In genomic region chr18:48792141-48792540, GRCh38 we compare ENCODE assay signal across 22 cellular contexts.
DNase-seq lines count a peak whose midpoint lies in the region; ATAC-seq and TF ChIP-seq lines count a peak whose summit lies in the region.
"Had no signal": no experiment of that assay in that cellular context is flagged by ENCODE, and none has a peak within 500 bp of the region (broad histone marks: within the 10 kb centered on the region; RNA-seq: fewer than 3 reads in every experiment).

No MANE protein-coding gene starts in this region.

- H3K27me3 Mint-ChIP-seq in chondrocyte (ENCODE audit: low read depth), result no peaks in the 10 kb centered on the region
- no peaks in the 10 kb centered on the region for H3K27me3 Mint-ChIP-seq in stimulated activated naive B cell treated with anti-CD40 and anti-IgM and Interleukin-4, amounts not matched to agents 10 μg/mL and 1 μg/mL and 100 μg/mL, for 72 hours
- H3K27me3 Mint-ChIP-seq: activated B cell treated with CpG ODN at 0.5 μM for 24 hours; activated naive CD8-positive, alpha-beta T cell; memory B cell; type B pancreatic cell had no signal

- H3K4me3 Mint-ChIP-seq in chondrocyte (ENCODE audit: unreplicated experiment), result no peak overlapping the region
- H3K4me3 Mint-ChIP-seq in stimulated activated naive B cell treated with anti-CD40 and anti-IgM and Interleukin-4, amounts not matched to agents 10 μg/mL and 1 μg/mL and 100 μg/mL, for 72 hours, result no peak overlapping the region
- H3K4me3 Mint-ChIP-seq: activated B cell treated with CpG ODN at 0.5 μM for 24 hours; activated naive CD8-positive, alpha-beta T cell; memory B cell; T-cell had no signal

- H3K4me3 ChIP-seq in RWPE2 (ENCODE audit: severe bottlenecking) (no peak overlapping the region), lower lobe of right lung (no peak overlapping the region)
- H3K4me3 ChIP-seq: prostate gland, stomach had no signal

- H3K27ac ChIP-seq in RWPE2 (ENCODE audit: poor library complexity, severe bottlenecking) (no peak overlapping the region), lower lobe of right lung (no peak overlapping the region)
- H3K27ac ChIP-seq: C4-2B, prostate gland had no signal

- H3K36me3 Mint-ChIP-seq in chondrocyte (ENCODE audit: low read depth), result peaks cover 26% of the 10 kb centered on the region
- peaks cover 3 to 33% of the 10 kb centered on the region in 2 donors for H3K36me3 Mint-ChIP-seq in stimulated activated naive B cell treated with anti-CD40 and anti-IgM and Interleukin-4, amounts not matched to agents 10 μg/mL and 1 μg/mL and 100 μg/mL, for 72 hours
- H3K36me3 Mint-ChIP-seq: activated naive CD8-positive, alpha-beta T cell; memory B cell; T-cell had no signal

- no peaks in the 10 kb centered on the region for H3K4me1 ChIP-seq in RWPE2 (ENCODE audit: insufficient read depth, poor library complexity, severe bottlenecking)
- H3K4me1 ChIP-seq in lower lobe of right lung, result peaks cover 27% of the 10 kb centered on the region
- H3K4me1 ChIP-seq: prostate gland had no signal

- DNase-seq in RWPE2 (ENCODE audit: low spot score) (peak; percentile 37), chondrocyte (ENCODE audit: low spot score) (peak; percentile 42), lower lobe of right lung (peak; percentile 14), NCI-H146 treated with DMSO at 0.1 percent for 48 hours (lab: John Stamatoyannopoulos, UW; ENCODE audit: unreplicated experiment) (no peak), DMS153 treated with DMSO at 0.1 percent for 48 hours (lab: John Stamatoyannopoulos, UW; ENCODE audit: unreplicated experiment) (no peak)
- no peak for DNase-seq in stimulated activated naive B cell treated with anti-CD40 and anti-IgM and Interleukin-4, amounts not matched to agents 10 μg/mL and 1 μg/mL and 100 μg/mL, for 72 hours
- DNase-seq: Calu3, HCEC 1CT, kidney glomerular epithelial cell, NCI-H1092 treated with DMSO at 0.1 percent for 48 hours, NCI-H2029 treated with DMSO at 0.1 percent for 48 hours, NCI-H2227 treated with DMSO at 0.1 percent for 48 hours, stomach, T-cell had no signal

- H3K9me3 ChIP-seq in RWPE2 (ENCODE audit: severe bottlenecking) (no peaks in the 10 kb centered on the region), lower lobe of right lung (no peaks in the 10 kb centered on the region)
- H3K9me3 ChIP-seq: prostate gland, stomach had no signal

- peaks cover 73% of the 10 kb centered on the region for H3K4me1 Mint-ChIP-seq in chondrocyte (ENCODE audit: low read depth)
- peaks cover 36 to 51% of the 10 kb centered on the region in 2 donors for H3K4me1 Mint-ChIP-seq in stimulated activated naive B cell treated with anti-CD40 and anti-IgM and Interleukin-4, amounts not matched to agents 10 μg/mL and 1 μg/mL and 100 μg/mL, for 72 hours

- intact Hi-C loops in lower lobe of right lung (cut with DNase I), result no loop called here

- H3K27me3 ChIP-seq in RWPE2 (ENCODE audit: insufficient read depth, poor library complexity, severe bottlenecking) (no peaks in the 10 kb centered on the region), lower lobe of right lung (ENCODE audit: low read depth) (no peaks in the 10 kb centered on the region)
- H3K27me3 ChIP-seq: stomach had no signal

- peak overlapping the region; percentile 81 for H3K27ac Mint-ChIP-seq in chondrocyte (ENCODE audit: unreplicated experiment)
- peak overlapping the region; percentile 73 for H3K27ac Mint-ChIP-seq in stimulated activated naive B cell treated with anti-CD40 and anti-IgM and Interleukin-4, amounts not matched to agents 10 μg/mL and 1 μg/mL and 100 μg/mL, for 72 hours
- H3K27ac Mint-ChIP-seq: activated B cell treated with CpG ODN at 0.5 μM for 24 hours; activated naive CD8-positive, alpha-beta T cell; memory B cell; T-cell had no signal

- no peak for ATAC-seq in RWPE2 (ENCODE audit: low read depth)
- ATAC-seq in lower lobe of right lung, result no peak
- no peak for ATAC-seq in stimulated activated naive B cell treated with anti-CD40 and anti-IgM and Interleukin-4, amounts not matched to agents 10 μg/mL and 1 μg/mL and 100 μg/mL, for 72 hours (replicated peaks)
- no peak for ATAC-seq in HG03565 (IDR thresholded peaks at IDR 0.05; ENCODE audit: unreplicated experiment)
- ATAC-seq: T-cell had no signal

- H3K9me3 Mint-ChIP-seq in chondrocyte (ENCODE audit: low read depth), result no peaks in the 10 kb centered on the region
- no peaks in the 10 kb centered on the region for H3K9me3 Mint-ChIP-seq in stimulated activated naive B cell treated with anti-CD40 and anti-IgM and Interleukin-4, amounts not matched to agents 10 μg/mL and 1 μg/mL and 100 μg/mL, for 72 hours
- H3K9me3 Mint-ChIP-seq: activated B cell treated with CpG ODN at 0.5 μM for 24 hours; activated T-helper 2 cell treated with anti-CD3 and anti-CD28 coated beads, Interferon-gamma antibody, Interleukin-2, Interleukin-4, amounts not matched to agents 10 μg/mL and 5 μg/mL and 100 μg/mL, durations not matched to agents 14 hours and 24 hours and 36 hours; memory B cell; T-cell; type B pancreatic cell had no signal

- H3K36me3 ChIP-seq in RWPE2 (ENCODE audit: low read depth) (no peaks in the 10 kb centered on the region; the same call in 1 of the 2 replicates), lower lobe of right lung (peaks cover 4% of the 10 kb centered on the region)
- H3K36me3 ChIP-seq: prostate gland had no signal

- TF ChIP-seq CTCF in RWPE2 (IDR thresholded peaks at IDR 0.05; ENCODE audit: poor library complexity, severe bottlenecking) (no peak), chondrocyte (IDR thresholded peaks at IDR 0.05) (no peak), lower lobe of right lung (IDR thresholded peaks at IDR 0.05) (no peak)

Comparison
In these comparisons a context has a peak if more than half of its experiments do, and no peak if none do; other contexts are left out.
1. DNase-seq: peak in RWPE2 (single experiment), chondrocyte (single experiment) and lower lobe of right lung (single experiment); none in stimulated activated naive B cell treated with anti-CD40 and anti-IgM and Interleukin-4, amounts not matched to agents 10 μg/mL and 1 μg/mL and 100 μg/mL, for 72 hours (single experiment), NCI-H146 treated with DMSO at 0.1 percent for 48 hours (single experiment) and DMS153 treated with DMSO at 0.1 percent for 48 hours (single experiment).